ENCODE assay signal across 11 cellular contexts in genomic region chr11:111541209-111542061, GRCh38. TPM values are rescaled to one million over a fixed set of nuclear protein-coding genes. Genes with fewer than 3 reads are reported as not detected.
A peak's percentile ranks its signal among the peaks of the same experiment; 100 is the strongest.
DNase-seq lines count a peak whose midpoint lies in the region; ATAC-seq, FAIRE-seq and TF ChIP-seq lines count a peak whose summit lies in the region.
"Had no signal": no experiment of that assay in that cellular context is flagged by ENCODE, and none has a peak within 500 bp of the region (broad histone marks: within the 10 kb centered on the region; RNA-seq: fewer than 3 reads in every experiment).

No MANE protein-coding gene starts in this region.

- no peaks in the 10 kb centered on the region for H3K36me3 Mint-ChIP-seq in neural crest cell (ENCODE audit: low read depth)

- H3K27me3 Mint-ChIP-seq in neural crest cell (ENCODE audit: low read depth) = peaks cover 69% of the 10 kb centered on the region

- TF ChIP-seq CTCF in neural crest cell (conservative IDR thresholded peaks at IDR 0.05) = no peak

- peak overlapping the region; percentile 80 for H3K4me3 Mint-ChIP-seq in neural crest cell

- no peak overlapping the region for H3K27ac Mint-ChIP-seq in neural crest cell (ENCODE audit: unreplicated experiment)

- ATAC-seq in HG02970 (IDR thresholded peaks at IDR 0.05; ENCODE audit: low FRiP score, unreplicated experiment) (no peak), HG02870 (IDR thresholded peaks at IDR 0.05; ENCODE audit: unreplicated experiment) (no peak)

- DNase-seq in DMS53 (lab: John Stamatoyannopoulos, UW) (peak; percentile 35), DMS53 treated with DMSO at 0.1 percent for 48 hours (lab: John Stamatoyannopoulos, UW; ENCODE audit: unreplicated experiment) (no peak), frontal cortex (ENCODE audit: low spot score in 2 of 2) (peak; percentile 39 to 61), neural crest cell (ENCODE audit: low read depth, low spot score) (no peak), GM19239 (ENCODE audit: insufficient read length, low spot score) (no peak)
- DNase-seq in activated CD8-positive, alpha-beta memory T cell treated with anti-CD3 and anti-CD28 coated beads, Interleukin-2, amount 50 U/mL, for 48 hours = peak; percentile 58

- H3K4me1 Mint-ChIP-seq in neural crest cell = peaks cover 18% of the 10 kb centered on the region

- FAIRE-seq in frontal cortex (lab: Jason Lieb, UNC) = no peak
- no peak for FAIRE-seq in GM19239 (lab: Jason Lieb, UNC)
- FAIRE-seq: A204.1, TTC549 had no signal

- H3K9me3 Mint-ChIP-seq in neural crest cell = no peaks in the 10 kb centered on the region

RNA-seq across cellular contexts. Expression of gene LAYN, which starts 0.9 kb away (rescaled TPM):
- total RNA-seq in frontal cortex (4.1 TPM), neural crest cell (3.8 and 4.4 TPM in 2 replicates)

RNA-seq across cellular contexts. Expression of gene HOATZ, which starts 26.9 kb away (rescaled TPM):
- total RNA-seq in frontal cortex (not detected), neural crest cell (not detected in 2 replicates)
- total RNA-seq: subcutaneous adipose tissue had no signal

RNA-seq across cellular contexts. Expression of gene BTG4, which starts 29.2 kb away (rescaled TPM):
- total RNA-seq in frontal cortex (not detected), neural crest cell (not detected in 2 replicates)
- total RNA-seq: subcutaneous adipose tissue had no signal

Comparison
In these comparisons a context has a peak if more than half of its experiments do, and no peak if none do; other contexts are left out.
1. DNase-seq: peak in DMS53 (single experiment), activated CD8-positive, alpha-beta memory T cell treated with anti-CD3 and anti-CD28 coated beads, Interleukin-2, amount 50 U/mL, for 48 hours (single experiment) and frontal cortex (2 of 2); none in DMS53 treated with DMSO at 0.1 percent for 48 hours (single experiment), neural crest cell (single experiment) and GM19239 (single experiment).